ENCODE assay signal across 20 cellular contexts in genomic region chr14:91175296-91175695, GRCh38.
A peak's percentile ranks its signal among the peaks of the same experiment; 100 is the strongest.
DNase-seq lines count a peak whose midpoint lies in the region; ATAC-seq, FAIRE-seq and TF ChIP-seq lines count a peak whose summit lies in the region.
"Had no signal": no experiment of that assay in that cellular context is flagged by ENCODE, and none has a peak within 500 bp of the region (broad histone marks: within the 10 kb centered on the region; RNA-seq: fewer than 3 reads in every experiment).

No MANE protein-coding gene starts in this region.

- no peaks in the 10 kb centered on the region for H3K27me3 ChIP-seq in GM12878 (replicated peaks in 1 of 2; ENCODE audit: control insufficient read depth in 2 of 2, insufficient read depth in 2 of 2, low read length in 1 of 2)
- no peaks in the 10 kb centered on the region for H3K27me3 ChIP-seq in pancreas

- no peak overlapping the region for H3K4me3 Mint-ChIP-seq in activated CD4-positive, alpha-beta memory T cell treated with anti-CD3 and anti-CD28 coated beads, Interleukin-2, amount 10 ng/mL, durations not matched to agents 7 days and 5 days
- H3K4me3 Mint-ChIP-seq in activated CD4-positive, alpha-beta memory T cell treated with anti-CD3 and anti-CD28 coated beads for 36 hours, result no peak overlapping the region
- H3K4me3 Mint-ChIP-seq in activated CD8-positive, alpha-beta T cell treated with anti-CD3 and anti-CD28 coated beads for 36 hours, result no peak overlapping the region

- H3K9ac ChIP-seq in GM12878 (ENCODE audit: control insufficient read depth, insufficient read depth, low read length), result no peak overlapping the region
- H3K9ac ChIP-seq: KMS-11 had no signal

- no peak for TF ChIP-seq POLR2A in GM12878 (IDR thresholded peaks at IDR 0.05; ENCODE audit: low read depth, low read length)

- no peak for DNase-seq in activated CD4-positive, alpha-beta memory T cell treated with anti-CD3 and anti-CD28 coated beads, Interleukin-2, amount 10 ng/mL, durations not matched to agents 7 days and 5 days
- DNase-seq in activated CD4-positive, alpha-beta memory T cell treated with anti-CD3 and anti-CD28 coated beads for 36 hours, result no peak
- no peak for DNase-seq in activated CD8-positive, alpha-beta T cell treated with anti-CD3 and anti-CD28 coated beads for 36 hours
- DNase-seq in GM12878 (ENCODE audit: low read depth, low spot score) (no peak), putamen (ENCODE audit: low spot score) (peak; percentile 41), pancreas (no peak), midbrain (lab: John Stamatoyannopoulos, UW) (no peak), GM19238 (ENCODE audit: insufficient read length, low spot score) (no peak)
- DNase-seq: AML-193, IMR-90, NCI-H1092 treated with DMSO at 0.1 percent for 48 hours, NCI-H1436 treated with DMSO at 0.1 percent for 48 hours, NCI-H1930, NCI-H510A, NCI-H748 treated with DMSO at 0.1 percent for 48 hours, SHP77 treated with DMSO at 0.1 percent for 48 hours had no signal

- TF ChIP-seq RAD21 in GM12878 (IDR thresholded peaks at IDR 0.05; ENCODE audit: insufficient read depth, low read depth, low read length), result no peak

- H3K9me3 ChIP-seq in GM12878 (replicated peaks; ENCODE audit: control insufficient read depth, insufficient read depth, low read length), result no peaks in the 10 kb centered on the region
- no peaks in the 10 kb centered on the region for H3K9me3 ChIP-seq in pancreas

- H3K79me2 ChIP-seq in GM12878 (ENCODE audit: control insufficient read depth, insufficient read depth, low read length), result no peaks in the 10 kb centered on the region

- H2AFZ ChIP-seq in GM12878 (ENCODE audit: control insufficient read depth, low read depth, low read length), result no peak overlapping the region

- RAD21 ChIA-PET in GM12878 (lab: Charles Lee; ENCODE audit: unreplicated experiment), result interaction anchor here (0.8 to 7.8 kb wide), 7 partner anchors 21 to 273 kb away, joined by 3 to 119 read pairs (median 3); no protein-coding TSS in a partner anchor

- CTCF ChIA-PET in activated CD4-positive, alpha-beta memory T cell treated with anti-CD3 and anti-CD28 coated beads, Interleukin-2, amount 10 ng/mL, durations not matched to agents 7 days and 5 days (lab: Charles Lee), result interaction anchor here (0.8 to 10.2 kb wide), 12 partner anchors 19 to 417 kb away, joined by 3 to 167 read pairs (median 28); partner anchors contain the start of genes DGLUCY and GPR68
- CTCF ChIA-PET in activated CD4-positive, alpha-beta memory T cell treated with anti-CD3 and anti-CD28 coated beads for 36 hours (lab: Charles Lee), result interaction anchor here (1.0 to 10.0 kb wide), 11 partner anchors 19 to 301 kb away, joined by 3 to 354 read pairs (median 6); no protein-coding TSS in a partner anchor
- CTCF ChIA-PET in activated CD8-positive, alpha-beta T cell treated with anti-CD3 and anti-CD28 coated beads for 36 hours (lab: Charles Lee), result interaction anchor here (0.9 to 8.4 kb wide), 10 partner anchors 19 to 310 kb away, joined by 3 to 215 read pairs (median 24); partner anchors contain the start of gene GPR68
- CTCF ChIA-PET in GM12878 (lab: Yijun Ruan, JAX), result interaction anchor here (0.6 to 11.8 kb wide), 11 partner anchors 10 to 273 kb away, joined by 3 to 333 read pairs (median 5); no protein-coding TSS in a partner anchor

- no peaks in the 10 kb centered on the region for H3K9me3 Mint-ChIP-seq in activated CD4-positive, alpha-beta memory T cell treated with anti-CD3 and anti-CD28 coated beads, Interleukin-2, amount 10 ng/mL, durations not matched to agents 7 days and 5 days
- H3K9me3 Mint-ChIP-seq in activated CD4-positive, alpha-beta memory T cell treated with anti-CD3 and anti-CD28 coated beads for 36 hours, result no peaks in the 10 kb centered on the region
- H3K9me3 Mint-ChIP-seq in activated CD8-positive, alpha-beta T cell treated with anti-CD3 and anti-CD28 coated beads for 36 hours, result no peaks in the 10 kb centered on the region

- no peak for TF ChIP-seq CTCF in activated CD8-positive, alpha-beta T cell treated with anti-CD3 and anti-CD28 coated beads for 36 hours (IDR thresholded peaks at IDR 0.05)
- no peak for TF ChIP-seq CTCF in GM12878 (IDR thresholded peaks at IDR 0.05 in 2 of 3, conservative IDR thresholded peaks at IDR 0.05 in 1 of 3; ENCODE audit: control insufficient read depth in 2 of 3, extremely low read depth in 1 of 3, insufficient read depth in 1 of 3, low read depth in 3 of 3, low read length in 3 of 3)
- TF ChIP-seq CTCF in pancreas (IDR thresholded peaks at IDR 0.05), result no peak

- intact Hi-C loops in activated CD4-positive, alpha-beta memory T cell treated with anti-CD3 and anti-CD28 coated beads for 36 hours (cut with micrococcal nuclease), result loop anchor here (5.0 kb wide), 1 partner anchor 242 kb away; the partner anchor contains the start of gene CCDC88C
- intact Hi-C loops in activated CD8-positive, alpha-beta T cell treated with anti-CD3 and anti-CD28 coated beads for 36 hours (cut with micrococcal nuclease), result loop anchor here (5.0 kb wide), 1 partner anchor 52 kb away; no protein-coding TSS in a partner anchor
- intact Hi-C loops in GM12878 (cut with micrococcal nuclease; ENCODE audit: unreplicated experiment), result no loop called here
- intact Hi-C loops in pancreas (cut with DNase I), result loop anchor here in 2 of 3 donors (5.0 to 10.0 kb wide), 3 partner anchors 110 to 273 kb away; no protein-coding TSS in a partner anchor

- TF ChIP-seq EP300 in GM12878 (IDR thresholded peaks at IDR 0.05; ENCODE audit: borderline replicate concordance in 1 of 2, control insufficient read depth in 1 of 2, low read depth in 2 of 2, low read length in 2 of 2), result no peak

- 98% methylated on average over 3 of the region's 3 CpGs for WGBS in GM12878 (ENCODE audit: insufficient coverage, insufficient replicate concordance, low lambda C conversion rate, missing lambda C conversion rate)
- 92 to 95% methylated on average over 3 of the region's 3 CpGs for WGBS in pancreas, 2 donors

- ATAC-seq in activated CD8-positive, alpha-beta T cell treated with anti-CD3 and anti-CD28 coated beads for 36 hours, result no peak
- ATAC-seq in GM12878 (no peak), pancreas (no peak)

- POLR2A ChIA-PET in activated CD4-positive, alpha-beta memory T cell treated with anti-CD3 and anti-CD28 coated beads, Interleukin-2, amount 10 ng/mL, durations not matched to agents 7 days and 5 days (lab: Charles Lee), result interaction anchor here (0.7 to 8.8 kb wide), 4 partner anchors 60 to 273 kb away, joined by 4 to 142 read pairs (median 18); partner anchors contain the start of gene GPR68
- POLR2A ChIA-PET in activated CD4-positive, alpha-beta memory T cell treated with anti-CD3 and anti-CD28 coated beads for 36 hours (lab: Charles Lee), result no interaction called here
- POLR2A ChIA-PET in activated CD8-positive, alpha-beta T cell treated with anti-CD3 and anti-CD28 coated beads for 36 hours (lab: Charles Lee), result no interaction called here
- POLR2A ChIA-PET in GM12878 (lab: Charles Lee), result interaction anchor here (0.5 to 0.6 kb wide), 2 partner anchors 40 to 76 kb away, joined by 3 to 4 read pairs; no protein-coding TSS in a partner anchor

- H3K4me3 ChIP-seq in GM12878 (no peak overlapping the region), pancreas (no peak overlapping the region)

- FAIRE-seq in GM12878 (lab: Jason Lieb, UNC) (no peak), pancreas (lab: Jason Lieb, UNC) (no peak)
- FAIRE-seq: G401.6, H54 had no signal

- H3K4me1 Mint-ChIP-seq in activated CD4-positive, alpha-beta memory T cell treated with anti-CD3 and anti-CD28 coated beads, Interleukin-2, amount 10 ng/mL, durations not matched to agents 7 days and 5 days, result peaks cover 22% of the 10 kb centered on the region
- peaks cover 14% of the 10 kb centered on the region for H3K4me1 Mint-ChIP-seq in activated CD4-positive, alpha-beta memory T cell treated with anti-CD3 and anti-CD28 coated beads for 36 hours (ENCODE audit: low read depth)
- peaks cover 16% of the 10 kb centered on the region for H3K4me1 Mint-ChIP-seq in activated CD8-positive, alpha-beta T cell treated with anti-CD3 and anti-CD28 coated beads for 36 hours (ENCODE audit: low read depth)

- peaks cover 55% of the 10 kb centered on the region for H3K36me3 Mint-ChIP-seq in activated CD4-positive, alpha-beta memory T cell treated with anti-CD3 and anti-CD28 coated beads, Interleukin-2, amount 10 ng/mL, durations not matched to agents 7 days and 5 days (ENCODE audit: low read depth)
- peaks cover 25% of the 10 kb centered on the region for H3K36me3 Mint-ChIP-seq in activated CD4-positive, alpha-beta memory T cell treated with anti-CD3 and anti-CD28 coated beads for 36 hours
- H3K36me3 Mint-ChIP-seq in activated CD8-positive, alpha-beta T cell treated with anti-CD3 and anti-CD28 coated beads for 36 hours (ENCODE audit: low read depth), result peaks cover 21% of the 10 kb centered on the region

- SMC1A ChIA-PET in GM12878 (lab: Charles Lee; ENCODE audit: uncharacterized antibody, unreplicated experiment), result interaction anchor here (0.7 to 8.5 kb wide), 14 partner anchors 9 to 286 kb away, joined by 3 to 183 read pairs (median 4); no protein-coding TSS in a partner anchor

- BruUV-seq in GM12878 (replicated peaks; lab: Mats Ljungman, UMichigan), result TSS peak; percentile 30

- no peaks in the 10 kb centered on the region for H4K20me1 ChIP-seq in GM12878 (ENCODE audit: control insufficient read depth, insufficient read depth)

- no peak overlapping the region for H3K4me2 ChIP-seq in GM12878 (ENCODE audit: control insufficient read depth, insufficient read depth)
- H3K4me2 ChIP-seq: KMS-11 had no signal

- peak overlapping the region; percentile 53 for H3K27ac Mint-ChIP-seq in activated CD4-positive, alpha-beta memory T cell treated with anti-CD3 and anti-CD28 coated beads, Interleukin-2, amount 10 ng/mL, durations not matched to agents 7 days and 5 days
- no peak overlapping the region for H3K27ac Mint-ChIP-seq in activated CD4-positive, alpha-beta memory T cell treated with anti-CD3 and anti-CD28 coated beads for 36 hours
- peak overlapping the region; percentile 37 for H3K27ac Mint-ChIP-seq in activated CD8-positive, alpha-beta T cell treated with anti-CD3 and anti-CD28 coated beads for 36 hours

- H3K27me3 Mint-ChIP-seq in activated CD4-positive, alpha-beta memory T cell treated with anti-CD3 and anti-CD28 coated beads, Interleukin-2, amount 10 ng/mL, durations not matched to agents 7 days and 5 days, result no peaks in the 10 kb centered on the region
- no peaks in the 10 kb centered on the region for H3K27me3 Mint-ChIP-seq in activated CD4-positive, alpha-beta memory T cell treated with anti-CD3 and anti-CD28 coated beads for 36 hours
- H3K27me3 Mint-ChIP-seq in activated CD8-positive, alpha-beta T cell treated with anti-CD3 and anti-CD28 coated beads for 36 hours, result no peaks in the 10 kb centered on the region

- H3K4me1 ChIP-seq in GM12878 (ENCODE audit: control insufficient read depth, insufficient read depth, low read length) (no peaks in the 10 kb centered on the region), pancreas (no peaks in the 10 kb centered on the region)

- H3K36me3 ChIP-seq in GM12878 (ENCODE audit: control insufficient read depth in 2 of 2, insufficient read depth in 2 of 2, low read length in 1 of 2) (peaks cover 16 to 28% of the 10 kb centered on the region in 2 experiments), pancreas (peaks cover 0 to 13% (median 4%) of the 10 kb centered on the region in 3 donors)

- no peak overlapping the region for H3K27ac ChIP-seq in GM12878 (ENCODE audit: control insufficient read depth, insufficient read depth)
- H3K27ac ChIP-seq in pancreas, result no peak overlapping the region
- H3K27ac ChIP-seq: C4-2B, KMS-11 had no signal

- in situ Hi-C loops in GM12878 (cut with MboI), result loop anchor here (5.0 kb wide), 2 partner anchors 112 to 247 kb away; no protein-coding TSS in a partner anchor

Comparison
In these comparisons a context has a peak if more than half of its experiments do, and no peak if none do; other contexts are left out.
1. POLR2A ChIA-PET loops: an anchor here in activated CD4-positive, alpha-beta memory T cell treated with anti-CD3 and anti-CD28 coated beads, Interleukin-2, amount 10 ng/mL, durations not matched to agents 7 days and 5 days (0.7 to 8.8 kb wide) and GM12878 (0.5 to 0.6 kb wide); none called in activated CD4-positive, alpha-beta memory T cell treated with anti-CD3 and anti-CD28 coated beads for 36 hours and activated CD8-positive, alpha-beta T cell treated with anti-CD3 and anti-CD28 coated beads for 36 hours.